In genomic region chr4:127781303-127782024, GRCh38 we compare ENCODE assay signal across 8 cellular contexts. TPM values are rescaled to one million over a fixed set of nuclear protein-coding genes. Genes with fewer than 3 reads are reported as not detected.
DNase-seq lines count a peak whose midpoint lies in the region; ATAC-seq and TF ChIP-seq lines count a peak whose summit lies in the region.

No MANE protein-coding gene starts in this region.

- H3K4me1 Mint-ChIP-seq in WTC11 (peaks cover 38% of the 10 kb centered on the region), nephron (peaks cover 14% of the 10 kb centered on the region)

- H3K9me3 Mint-ChIP-seq in WTC11 (no peaks in the 10 kb centered on the region), nephron (no peaks in the 10 kb centered on the region)

- H3K36me3 Mint-ChIP-seq in WTC11: no peaks in the 10 kb centered on the region
- H3K36me3 Mint-ChIP-seq in nephron (ENCODE audit: low read depth): no peaks in the 10 kb centered on the region

- TF ChIP-seq CTCF in WTC11 (IDR thresholded peaks at IDR 0.05) (no peak), fibroblast of pulmonary artery (IDR thresholded peaks at IDR 0.05; ENCODE audit: low read length, missing control alignments) (no peak), nephron (IDR thresholded peaks at IDR 0.05; ENCODE audit: unreplicated experiment in 3 of 3) (no peak)

- CTCF ChIA-PET in WTC11 (lab: Charles Lee): interaction anchor here (0.5 to 1.9 kb wide), 10 partner anchors 49 to 579 kb away, joined by 3 to 10 read pairs (median 3); partner anchors contain the start of genes ABHD18, MFSD8 and PLK4

- POLR2A ChIA-PET in WTC11 (lab: Charles Lee): interaction anchor here (1.1 to 3.1 kb wide), 3 partner anchors 100 to 279 kb away, joined by 5 to 16 read pairs (median 8); partner anchors contain the start of genes ABHD18, LARP1B, MFSD8 and PLK4

- DNase-seq in AG08395 (ENCODE audit: low spot score): peak; percentile 42
- DNase-seq in WTC11 (ENCODE audit: low spot score): no peak
- peak; percentile 52 for DNase-seq in fibroblast of pulmonary artery (ENCODE audit: low read depth)
- no peak for DNase-seq in NCI-H2081 (lab: John Stamatoyannopoulos, UW)
- no peak for DNase-seq in kidney glomerular epithelial cell (lab: John Stamatoyannopoulos, UW)

- H3K4me3 ChIP-seq in fibroblast of pulmonary artery (replicated peaks; ENCODE audit: low read depth, low read length): peak overlapping the region; percentile 86

- H3K27ac Mint-ChIP-seq in WTC11: no peak overlapping the region
- peak overlapping the region in 2 of 3 experiments; percentile 44 to 53 for H3K27ac Mint-ChIP-seq in nephron

- H3K27me3 Mint-ChIP-seq in WTC11 (ENCODE audit: low read depth): peaks cover 56% of the 10 kb centered on the region
- peaks cover 21% of the 10 kb centered on the region for H3K27me3 Mint-ChIP-seq in nephron (ENCODE audit: low read depth)

- ATAC-seq in GM18868 (IDR thresholded peaks at IDR 0.05; ENCODE audit: unreplicated experiment): peak; percentile 8
- peak; percentile 28 for ATAC-seq in HG03103 (IDR thresholded peaks at IDR 0.05; ENCODE audit: low read depth, unreplicated experiment)
- ATAC-seq in WTC11: peak; percentile 31

- peak overlapping the region; percentile 94 for H3K4me3 Mint-ChIP-seq in WTC11
- H3K4me3 Mint-ChIP-seq in nephron: peak overlapping the region; percentile 97 to 98 (median 97)

TF ChIP-seq in WTC11, 78 proteins besides CTCF, POLR2A, EP300 and RAD21 (continues in another document):
- TF ChIP-seq FOXP1 (CRISPR knock-in tag; IDR thresholded peaks at IDR 0.05; ENCODE audit: borderline replicate concordance) (peak; percentile 75; the same call in 1 of the 2 replicates), ETV6 (CRISPR knock-in tag; IDR thresholded peaks at IDR 0.05) (peak; percentile 92; the same call in 1 of the 2 replicates), ATF6 (CRISPR knock-in tag; IDR thresholded peaks at IDR 0.05) (peak; percentile 48; the same call in 1 of the 2 replicates), ATF3 (CRISPR knock-in tag; conservative IDR thresholded peaks at IDR 0.05) (0 out of 2 replicates have a peak, but pooled peaks have one; percentile 19), JUN (CRISPR knock-in tag; IDR thresholded peaks at IDR 0.05) (peak; percentile 69), ZNF423 (CRISPR knock-in tag; IDR thresholded peaks at IDR 0.05) (no peak), MAX (CRISPR knock-in tag; IDR thresholded peaks at IDR 0.05) (peak; percentile 92), ZNF263 (CRISPR knock-in tag; IDR thresholded peaks at IDR 0.05; ENCODE audit: low read depth) (peak; percentile 62; the same call in 1 of the 2 replicates), ZNF232 (CRISPR knock-in tag; IDR thresholded peaks at IDR 0.05) (peak; percentile 51; the same call in 1 of the 2 replicates), ZBTB21 (CRISPR knock-in tag; IDR thresholded peaks at IDR 0.05; ENCODE audit: borderline replicate concordance) (peak; percentile 86; the same call in 1 of the 2 replicates), TCF7 (CRISPR knock-in tag; IDR thresholded peaks at IDR 0.05; ENCODE audit: low read depth) (no peak), ATF2 (CRISPR knock-in tag; IDR thresholded peaks at IDR 0.05; ENCODE audit: borderline replicate concordance, low read depth) (0 out of 2 replicates have a peak, but pooled peaks have one; percentile 33), ZNF219 (CRISPR knock-in tag; IDR thresholded peaks at IDR 0.05; ENCODE audit: borderline replicate concordance) (peak; percentile 69; the same call in 1 of the 2 replicates), HMGXB4 (CRISPR knock-in tag; IDR thresholded peaks at IDR 0.05) (peak; percentile 67; the same call in 1 of the 2 replicates), ELF4 (CRISPR knock-in tag; IDR thresholded peaks at IDR 0.05; ENCODE audit: low read depth) (peak; percentile 84; the same call in 1 of the 2 replicates), E2F1 (CRISPR knock-in tag; IDR thresholded peaks at IDR 0.05) (no peak; the same call in 1 of the 2 replicates), E2F5 (CRISPR knock-in tag; IDR thresholded peaks at IDR 0.05) (peak; percentile 76; the same call in 1 of the 2 replicates), MYBL2 (CRISPR knock-in tag; IDR thresholded peaks at IDR 0.05) (no peak)

RNA-seq across cellular contexts. Expression of gene HSPA4L, which starts 0.7 kb away (rescaled TPM):
- total RNA-seq in WTC11 (2021): 6.9 to 9.9 TPM (median 9.6 TPM) in 3 replicates

RNA-seq across cellular contexts. Expression of gene SLC25A31, which starts 51.3 kb away (rescaled TPM):
- total RNA-seq in WTC11 (2021): not detected in 3 replicates

Comparison
In these comparisons a context has a peak if more than half of its experiments do, and no peak if none do; other contexts are left out.
1. DNase-seq: peak in AG08395 (single experiment) and fibroblast of pulmonary artery (single experiment); none in WTC11 (single experiment), NCI-H2081 (0 of 2) and kidney glomerular epithelial cell (single experiment).
2. Peak in every context shown above with its lines, with median percentiles within 50 percentile points of each other: ATAC-seq.